Comparison of ENCODE assay signal across 13 cellular contexts in genomic region chr16:53478965-53479364, GRCh38. TPM values are rescaled to one million over a fixed set of nuclear protein-coding genes. Genes with fewer than 3 reads are reported as not detected.
DNase-seq lines count a peak whose midpoint lies in the region; ATAC-seq and TF ChIP-seq lines count a peak whose summit lies in the region.
"Had no signal": no experiment of that assay in that cellular context is flagged by ENCODE, and none has a peak within 500 bp of the region (broad histone marks: within the 10 kb centered on the region; RNA-seq: fewer than 3 reads in every experiment).

No MANE protein-coding gene starts in this region.

- no peak overlapping the region for H3K4me3 Mint-ChIP-seq in activated naive CD4-positive, alpha-beta T cell treated with anti-CD3 and anti-CD28 coated beads for 36 hours
- H3K4me3 Mint-ChIP-seq in CD4-positive, alpha-beta T cell: no peak overlapping the region
- H3K4me3 Mint-ChIP-seq in T-cell: peak overlapping the region in 1 of 3 donors; percentile 42
- H3K4me3 Mint-ChIP-seq in naive thymus-derived CD8-positive, alpha-beta T cell: peak overlapping the region in 1 of 10 donors; percentile 26
- H3K4me3 Mint-ChIP-seq in CD14-positive monocyte: no peak overlapping the region

- H3K27ac ChIP-seq in CD4-positive, alpha-beta T cell (ENCODE audit: low read depth, low read length): no peak overlapping the region
- H3K27ac ChIP-seq: BLaER1 treated with 17β-estradiol and CSF1 and Interleukin-3, amounts not matched to agents 10 nM and 100 nM had no signal

- ATAC-seq in activated naive CD4-positive, alpha-beta T cell treated with anti-CD3 and anti-CD28 coated beads, Interleukin-2, amount 50 U/mL, for 72 hours: no peak
- no peak for ATAC-seq in CD4-positive, alpha-beta T cell (ENCODE audit: poor library complexity)
- no peak for ATAC-seq in T-cell (replicated peaks in 1 of 4)
- no peak for ATAC-seq in naive thymus-derived CD8-positive, alpha-beta T cell
- ATAC-seq in HG03159 (IDR thresholded peaks at IDR 0.05; ENCODE audit: unreplicated experiment): no peak
- ATAC-seq: HCT116 had no signal

- H3K27me3 Mint-ChIP-seq in activated naive CD4-positive, alpha-beta T cell treated with anti-CD3 and anti-CD28 coated beads for 36 hours (ENCODE audit: low read depth): no peaks in the 10 kb centered on the region
- no peaks in the 10 kb centered on the region for H3K27me3 Mint-ChIP-seq in CD4-positive, alpha-beta T cell
- H3K27me3 Mint-ChIP-seq in T-cell: no peaks in the 10 kb centered on the region
- H3K27me3 Mint-ChIP-seq in naive thymus-derived CD8-positive, alpha-beta T cell: no peaks in the 10 kb centered on the region
- no peaks in the 10 kb centered on the region for H3K27me3 Mint-ChIP-seq in CD14-positive monocyte (ENCODE audit: low read depth in 3 of 3)
- H3K27me3 Mint-ChIP-seq: CD8-positive, alpha-beta memory T cell had no signal

- no peak for TF ChIP-seq CTCF in CD4-positive, alpha-beta T cell (IDR thresholded peaks at IDR 0.05)
- no peak for TF ChIP-seq CTCF in CD14-positive monocyte (IDR thresholded peaks at IDR 0.05)

- intact Hi-C loops in activated naive CD4-positive, alpha-beta T cell treated with anti-CD3 and anti-CD28 coated beads for 36 hours (cut with micrococcal nuclease): no loop called here
- intact Hi-C loops in CD4-positive, alpha-beta T cell (cut with DNase I, micrococcal nuclease): no loop called here
- intact Hi-C loops in CD14-positive monocyte (cut with micrococcal nuclease): no loop called here

- peaks cover 3% of the 10 kb centered on the region for H3K9me3 ChIP-seq in CD4-positive, alpha-beta T cell (ENCODE audit: control insufficient read depth, low read length)
- H3K9me3 ChIP-seq: BLaER1 treated with 17β-estradiol and CSF1 and Interleukin-3, amounts not matched to agents 10 nM and 100 nM; Caco-2 had no signal

- POLR2A ChIA-PET in CD4-positive, alpha-beta T cell (lab: Charles Lee): interaction anchor here (1.4 to 5.9 kb wide), 3 partner anchors 22 to 44 kb away, joined by 3 to 39 read pairs (median 17); partner anchors contain the start of gene RBL2
- POLR2A ChIA-PET in T-cell (lab: Charles Lee): interaction anchor here in 1 of 2 donors (0.6 kb wide), 1 partner anchor 29 kb away, joined by 9 read pairs; no protein-coding TSS in a partner anchor
- POLR2A ChIA-PET in naive thymus-derived CD8-positive, alpha-beta T cell (lab: Charles Lee): interaction anchor here (0.5 to 5.4 kb wide), 8 partner anchors 9 to 281 kb away, joined by 3 to 46 read pairs (median 6); partner anchors contain the start of gene RBL2

- H3K27ac Mint-ChIP-seq in activated naive CD4-positive, alpha-beta T cell treated with anti-CD3 and anti-CD28 coated beads for 36 hours: peak overlapping the region; percentile 18
- no peak overlapping the region for H3K27ac Mint-ChIP-seq in activated naive CD4-positive, alpha-beta T cell treated with anti-CD3 and anti-CD28 coated beads, Interleukin-2, amount 50 U/mL, for 72 hours
- H3K27ac Mint-ChIP-seq in CD4-positive, alpha-beta T cell: peak overlapping the region; percentile 46
- H3K27ac Mint-ChIP-seq in T-cell (peak overlapping the region; percentile 79 to 85), CD14-positive monocyte (peak overlapping the region in 1 of 7 donors; percentile 3)
- H3K27ac Mint-ChIP-seq in naive thymus-derived CD8-positive, alpha-beta T cell: peak overlapping the region in 9 of 10 donors; percentile 32 to 87 (median 76)

- no peak for DNase-seq in activated naive CD4-positive, alpha-beta T cell treated with anti-CD3 and anti-CD28 coated beads for 36 hours
- DNase-seq in activated naive CD4-positive, alpha-beta T cell treated with anti-CD3 and anti-CD28 coated beads, Interleukin-2, amount 50 U/mL, for 72 hours (ENCODE audit: low spot score in 2 of 2): no peak
- no peak for DNase-seq in CD4-positive, alpha-beta T cell
- no peak for DNase-seq in T-cell
- DNase-seq in naive thymus-derived CD8-positive, alpha-beta T cell: no peak
- DNase-seq in CD14-positive monocyte (ENCODE audit: low spot score): no peak
- DNase-seq: ACHN; Caco-2; CD8-positive, alpha-beta memory T cell; DMS53 had no signal

- peaks cover 3% of the 10 kb centered on the region for H3K9me3 Mint-ChIP-seq in activated naive CD4-positive, alpha-beta T cell treated with anti-CD3 and anti-CD28 coated beads for 36 hours
- peaks cover under 1 to 11% of the 10 kb centered on the region in 2 donors for H3K9me3 Mint-ChIP-seq in activated naive CD4-positive, alpha-beta T cell treated with anti-CD3 and anti-CD28 coated beads, Interleukin-2, amount 50 U/mL, for 72 hours
- H3K9me3 Mint-ChIP-seq in CD4-positive, alpha-beta T cell: no peaks in the 10 kb centered on the region
- H3K9me3 Mint-ChIP-seq in T-cell: peaks cover 2 to 12% (median 8%) of the 10 kb centered on the region in 3 donors
- H3K9me3 Mint-ChIP-seq in naive thymus-derived CD8-positive, alpha-beta T cell: peaks cover 0 to 15% (median 5%) of the 10 kb centered on the region in 9 donors
- H3K9me3 Mint-ChIP-seq in CD14-positive monocyte: peaks cover 0 to 2% (median 0%) of the 10 kb centered on the region in 7 donors

- CTCF ChIA-PET in activated naive CD4-positive, alpha-beta T cell treated with anti-CD3 and anti-CD28 coated beads for 36 hours (lab: Charles Lee): no interaction called here
- CTCF ChIA-PET in CD4-positive, alpha-beta T cell (lab: Charles Lee): interaction anchor here (1.2 to 1.3 kb wide), 2 partner anchors 16 to 19 kb away, joined by 3 read pairs; no protein-coding TSS in a partner anchor
- CTCF ChIA-PET in T-cell (lab: Charles Lee): interaction anchor here (0.6 to 0.7 kb wide), 2 partner anchors 27 to 104 kb away, joined by 4 to 5 read pairs; no protein-coding TSS in a partner anchor

- H3K27me3 ChIP-seq in CD4-positive, alpha-beta T cell (ENCODE audit: control insufficient read depth, insufficient read depth, low read length): no peaks in the 10 kb centered on the region
- H3K27me3 ChIP-seq: BLaER1 treated with 17β-estradiol and CSF1 and Interleukin-3, amounts not matched to agents 10 nM and 100 nM had no signal

- H3K36me3 Mint-ChIP-seq in activated naive CD4-positive, alpha-beta T cell treated with anti-CD3 and anti-CD28 coated beads for 36 hours (ENCODE audit: low read depth): peaks cover 80% of the 10 kb centered on the region
- peaks cover 37 to 89% of the 10 kb centered on the region in 2 donors for H3K36me3 Mint-ChIP-seq in activated naive CD4-positive, alpha-beta T cell treated with anti-CD3 and anti-CD28 coated beads, Interleukin-2, amount 50 U/mL, for 72 hours
- H3K36me3 Mint-ChIP-seq in CD4-positive, alpha-beta T cell (ENCODE audit: low read depth): peaks cover 99% of the 10 kb centered on the region
- peaks cover 89% of the 10 kb centered on the region for H3K36me3 Mint-ChIP-seq in T-cell
- peaks cover 38 to 97% (median 75%) of the 10 kb centered on the region in 3 donors for H3K36me3 Mint-ChIP-seq in naive thymus-derived CD8-positive, alpha-beta T cell
- peaks cover 70 to 78% of the 10 kb centered on the region in 2 donors for H3K36me3 Mint-ChIP-seq in CD14-positive monocyte

- peaks cover 36% of the 10 kb centered on the region for H3K4me1 Mint-ChIP-seq in activated naive CD4-positive, alpha-beta T cell treated with anti-CD3 and anti-CD28 coated beads for 36 hours (ENCODE audit: low read depth)
- peaks cover 72% of the 10 kb centered on the region for H3K4me1 Mint-ChIP-seq in CD4-positive, alpha-beta T cell (ENCODE audit: low read depth)
- peaks cover 57 to 66% (median 64%) of the 10 kb centered on the region in 3 donors for H3K4me1 Mint-ChIP-seq in T-cell
- peaks cover 32 to 66% (median 59%) of the 10 kb centered on the region in 4 donors for H3K4me1 Mint-ChIP-seq in naive thymus-derived CD8-positive, alpha-beta T cell
- H3K4me1 Mint-ChIP-seq in CD14-positive monocyte: peaks cover 29% of the 10 kb centered on the region

RNA-seq across cellular contexts. Expression of gene AKTIP, which starts 24.0 kb away (rescaled TPM):
- total RNA-seq in activated naive CD4-positive, alpha-beta T cell treated with anti-CD3 and anti-CD28 coated beads for 36 hours: 10 to 100 TPM; 26.1 to 27.3 TPM
- 10 to 100 TPM; 21.6 to 38.1 TPM for total RNA-seq in activated naive CD4-positive, alpha-beta T cell treated with anti-CD3 and anti-CD28 coated beads, Interleukin-2, amount 50 U/mL, for 72 hours
- 10 to 100 TPM; 51.2 to 53.3 TPM for total RNA-seq in CD4-positive, alpha-beta T cell
- total RNA-seq in T-cell: 10 to 100 TPM; 56.3 to 96.8 (median 70.6) TPM
- 100 to 1,000 TPM; 155 to 159 TPM for total RNA-seq in naive thymus-derived CD8-positive, alpha-beta T cell
- polyA plus RNA-seq in naive thymus-derived CD8-positive, alpha-beta T cell: 100 to 1,000 TPM in 2 of 3 donors, 10 to 100 TPM in 1; 60.3 to 124 (median 114) TPM
- 1 to 10 TPM; 5.8 to 9.9 TPM for polyA plus RNA-seq in CD14-positive monocyte

RNA-seq across cellular contexts. Expression of gene RBL2, which starts 44.7 kb away (rescaled TPM):
- 100 to 1,000 TPM in 1 of 2 experiments, 10 to 100 TPM in 1; 99.2 to 100 TPM for total RNA-seq in activated naive CD4-positive, alpha-beta T cell treated with anti-CD3 and anti-CD28 coated beads for 36 hours
- total RNA-seq in activated naive CD4-positive, alpha-beta T cell treated with anti-CD3 and anti-CD28 coated beads, Interleukin-2, amount 50 U/mL, for 72 hours: 10 to 100 TPM; 81.1 to 84.7 TPM
- total RNA-seq in CD4-positive, alpha-beta T cell: 100 to 1,000 TPM; 102 TPM
- total RNA-seq in T-cell: 100 to 1,000 TPM; 193 to 366 (median 261) TPM
- total RNA-seq in naive thymus-derived CD8-positive, alpha-beta T cell: 100 to 1,000 TPM; 593 to 608 TPM
- polyA plus RNA-seq in naive thymus-derived CD8-positive, alpha-beta T cell: 100 to 1,000 TPM; 245 to 302 (median 262) TPM
- polyA plus RNA-seq in CD14-positive monocyte: 10 to 100 TPM; 54.3 to 77.7 TPM

Comparison
In these comparisons a context has a peak if more than half of its experiments do, and no peak if none do; other contexts are left out.
1. H3K27ac Mint-ChIP-seq: peak in activated naive CD4-positive, alpha-beta T cell treated with anti-CD3 and anti-CD28 coated beads for 36 hours (single experiment), CD4-positive, alpha-beta T cell (single experiment), T-cell (2 of 2) and naive thymus-derived CD8-positive, alpha-beta T cell (9 of 10); none in activated naive CD4-positive, alpha-beta T cell treated with anti-CD3 and anti-CD28 coated beads, Interleukin-2, amount 50 U/mL, for 72 hours (0 of 2).